ENCODE assay signal across 11 cellular contexts in the genomic region with DNA sequence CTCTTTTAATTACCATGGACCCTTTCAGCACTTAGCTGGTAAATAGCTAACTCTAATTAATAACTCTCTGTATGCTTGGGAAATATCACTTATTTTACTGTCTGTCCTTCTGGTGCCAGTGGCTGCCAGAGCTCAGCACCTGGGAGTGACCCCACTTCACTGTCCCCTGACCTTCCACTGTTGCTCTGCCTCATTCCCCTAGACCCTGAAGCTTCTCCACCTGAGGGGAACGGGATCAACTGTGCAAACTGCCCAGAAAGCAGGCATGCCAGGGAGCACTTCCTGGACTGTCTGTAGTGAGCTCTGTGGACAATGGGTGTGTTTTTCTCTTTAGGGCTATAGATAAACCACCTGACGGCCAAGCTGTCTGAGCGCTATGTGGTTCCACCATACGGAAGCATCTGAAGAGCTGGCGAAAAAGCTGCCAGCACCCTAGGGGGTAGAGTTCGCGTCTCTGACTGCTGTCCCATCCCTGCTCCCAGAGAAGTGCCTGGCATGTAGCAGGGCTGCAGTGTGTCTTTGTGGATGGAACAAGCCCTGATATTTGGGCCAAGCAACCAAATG.
A peak's percentile ranks its signal among the peaks of the same experiment; 100 is the strongest.
DNase-seq lines count a peak whose midpoint lies in the region; ATAC-seq and TF ChIP-seq lines count a peak whose summit lies in the region.
"Had no signal": no experiment of that assay in that cellular context is flagged by ENCODE, and none has a peak within 500 bp of the region (broad histone marks: within the 10 kb centered on the region; RNA-seq: fewer than 3 reads in every experiment).

No MANE protein-coding gene starts in this region.

- peak overlapping the region; percentile 16 for H2AFZ ChIP-seq in IMR-90 (replicated peaks; ENCODE audit: low read length, poor library complexity)

- TF ChIP-seq POLR2A in IMR-90 (IDR thresholded peaks at IDR 0.05; ENCODE audit: low read depth, low read length) (no peak), esophagus muscularis mucosa (IDR thresholded peaks at IDR 0.05; ENCODE audit: low read depth) (no peak)

- no peak overlapping the region for H2AK5ac ChIP-seq in IMR-90 (ENCODE audit: low read depth, low read length)

- DNase-seq in DMS153 (lab: John Stamatoyannopoulos, UW): peak; percentile 68
- no peak for DNase-seq in IMR-90
- DNase-seq in esophagus muscularis mucosa (ENCODE audit: extremely low spot score): peak; percentile 45
- no peak for DNase-seq in neural crest cell (ENCODE audit: low read depth, low spot score)
- no peak for DNase-seq in ureter (ENCODE audit: low spot score)
- no peak for DNase-seq in GM13977 (ENCODE audit: low spot score)
- DNase-seq: DND-41, GDM1, KBM-7 had no signal

- H3K79me1 ChIP-seq in IMR-90 (ENCODE audit: low read depth in 1 of 2, low read length in 2 of 2): no peaks in the 10 kb centered on the region

- no peak overlapping the region for H3K56ac ChIP-seq in IMR-90 (ENCODE audit: extremely low read depth, insufficient read depth, low read length)

- dilution Hi-C loops in IMR-90 (cut with HindIII; ENCODE audit: low sequenced_read_pairs, unreplicated experiment): no loop called here

- peaks cover 25% of the 10 kb centered on the region for H3K27me3 Mint-ChIP-seq in neural crest cell (ENCODE audit: low read depth)

- no peak overlapping the region for H3K9ac ChIP-seq in IMR-90 (ENCODE audit: low read depth, low read length)

- no peak overlapping the region for H2BK5ac ChIP-seq in IMR-90 (ENCODE audit: low read depth, low read length, poor library complexity, severe bottlenecking)

- no peak overlapping the region for H4K5ac ChIP-seq in IMR-90 (ENCODE audit: low read depth, low read length)

- 80% methylated on average over 2 of the region's 7 CpGs; no CpG with 5 or more reads in 1 of the 2 experiments for WGBS in IMR-90 (ENCODE audit: extremely low coverage in 2 of 2, insufficient read length in 1 of 2), 2 experiments
- WGBS in esophagus muscularis mucosa: 64% methylated on average over 1 of the region's 7 CpGs

- H3K4me2 ChIP-seq in IMR-90 (ENCODE audit: low read depth, low read length): no peak overlapping the region

- H3K9me3 ChIP-seq in IMR-90 (ENCODE audit: control insufficient read depth, insufficient read depth, low read length): no peaks in the 10 kb centered on the region
- H3K9me3 ChIP-seq in esophagus muscularis mucosa: no peaks in the 10 kb centered on the region

- H3K4me1 Mint-ChIP-seq in neural crest cell: peaks cover 4% of the 10 kb centered on the region

- TF ChIP-seq CTCF in IMR-90 (conservative IDR thresholded peaks at IDR 0.05; ENCODE audit: low read depth, low read length): no peak
- no peak for TF ChIP-seq CTCF in esophagus muscularis mucosa (IDR thresholded peaks at IDR 0.05)
- no peak for TF ChIP-seq CTCF in neural crest cell (conservative IDR thresholded peaks at IDR 0.05)
- TF ChIP-seq CTCF in GM13977 (IDR thresholded peaks at IDR 0.05; ENCODE audit: extremely low read depth, insufficient read depth, missing control alignments): no peak

- H3K4ac ChIP-seq in IMR-90 (ENCODE audit: low read depth, low read length): no peak overlapping the region

- TF ChIP-seq EP300 in esophagus muscularis mucosa (IDR thresholded peaks at IDR 0.05): no peak

- no peak overlapping the region for H2AK9ac ChIP-seq in IMR-90 (replicated peaks; ENCODE audit: low read depth, low read length, poor library complexity)

- ATAC-seq in IMR-90 (ENCODE audit: low read depth): no peak
- ATAC-seq in activated CD4-positive, CD25-positive, alpha-beta regulatory T cell treated with anti-CD3 and anti-CD28 coated beads, Interleukin-2, amount 50 U/mL, for 24 hours: no peak

- no peaks in the 10 kb centered on the region for H4K20me1 ChIP-seq in IMR-90 (ENCODE audit: insufficient read depth, low read length)

- intact Hi-C loops in IMR-90 (cut with micrococcal nuclease) (loop anchor here (1.0 to 10.0 kb wide), 5 partner anchors 284 to 914 kb away; a partner anchor contains a TSS), esophagus muscularis mucosa (cut with DNase I) (loop anchor here (5.0 kb wide), 3 partner anchors 372 to 647 kb away; no protein-coding TSS in a partner anchor)

- H3K27me3 ChIP-seq in IMR-90 (ENCODE audit: control insufficient read depth, insufficient read depth, low read length) (no peaks in the 10 kb centered on the region; the same call in 1 of the 2 replicates), esophagus muscularis mucosa (peaks cover 0 to 20% (median 0%) of the 10 kb centered on the region in 4 donors)

- H4K91ac ChIP-seq in IMR-90 (ENCODE audit: insufficient read depth, low read depth, low read length): no peak overlapping the region

- in situ Hi-C loops in IMR-90 (cut with MboI; ENCODE audit: low sequenced_read_pairs): loop anchor here (5.0 to 10.0 kb wide), 2 partner anchors 544 to 652 kb away; no protein-coding TSS in a partner anchor
- in situ Hi-C loops in GM13977 (cut with MboI; ENCODE audit: low pct_unique_long_range_greater_than_20kb, low sequenced_read_pairs, unreplicated experiment): no loop called here

- BruUV-seq in IMR-90 (replicated peaks; lab: Mats Ljungman, UMichigan): no TSS peak

- H3K14ac ChIP-seq in IMR-90 (replicated peaks; ENCODE audit: low read depth, low read length): no peak overlapping the region

- H3K9me1 ChIP-seq in IMR-90 (ENCODE audit: insufficient read depth, low read length): no peaks in the 10 kb centered on the region

- H3K4me1 ChIP-seq in IMR-90 (ENCODE audit: control insufficient read depth, insufficient read depth, low read length) (no peaks in the 10 kb centered on the region), esophagus muscularis mucosa (peaks cover 0 to 6% (median 6%) of the 10 kb centered on the region in 4 donors)

- H3K36me3 ChIP-seq in IMR-90 (ENCODE audit: control insufficient read depth, insufficient read depth, low read length) (no peaks in the 10 kb centered on the region), esophagus muscularis mucosa (no peaks in the 10 kb centered on the region)

- POLR2A ChIA-PET in IMR-90 (lab: Charles Lee; ENCODE audit: unreplicated experiment): no interaction called here

- H3K27ac Mint-ChIP-seq in neural crest cell (ENCODE audit: unreplicated experiment): peak overlapping the region; percentile 57

- no peak overlapping the region for H3K4me3 ChIP-seq in IMR-90 (ENCODE audit: insufficient read depth, low read depth, low read length)
- no peak overlapping the region for H3K4me3 ChIP-seq in esophagus muscularis mucosa

- H3K9me3 Mint-ChIP-seq in neural crest cell: no peaks in the 10 kb centered on the region

- TF ChIP-seq RAD21 in IMR-90 (IDR thresholded peaks at IDR 0.05; ENCODE audit: low read length): no peak

- no peak overlapping the region for H4K8ac ChIP-seq in IMR-90 (ENCODE audit: low read depth in 2 of 2, low read length in 2 of 2)

- no peak overlapping the region for H3K18ac ChIP-seq in IMR-90 (ENCODE audit: low read depth, low read length)

- no peak overlapping the region for H2BK15ac ChIP-seq in IMR-90 (ENCODE audit: low read depth, low read length)

- no peak overlapping the region for H3K4me3 Mint-ChIP-seq in neural crest cell

- no peak overlapping the region for H2BK120ac ChIP-seq in IMR-90 (ENCODE audit: low read depth, low read length)

- H3K36me3 Mint-ChIP-seq in neural crest cell (ENCODE audit: low read depth): peaks cover 2% of the 10 kb centered on the region

- no peak overlapping the region for H2BK20ac ChIP-seq in IMR-90 (ENCODE audit: low read depth, low read length)

- H3K23ac ChIP-seq in IMR-90 (ENCODE audit: low read depth, low read length): no peak overlapping the region

- H3K27ac ChIP-seq in IMR-90 (ENCODE audit: insufficient read depth, low read length) (no peak overlapping the region), esophagus muscularis mucosa (replicated peaks in 1 of 4) (no peak overlapping the region)
- H3K27ac ChIP-seq: HL-60 had no signal

- CTCF ChIA-PET in IMR-90 (lab: Yijun Ruan, JAX): interaction anchor here (0.7 to 2.8 kb wide), 4 partner anchors 9 to 650 kb away, joined by 3 to 56 read pairs (median 4); no protein-coding TSS in a partner anchor

TF ChIP-seq in IMR-90, 13 proteins besides CTCF, POLR2A, EP300 and RAD21:
- TF ChIP-seq CHD1 (IDR thresholded peaks at IDR 0.05; ENCODE audit: low read depth, low read length) (no peak), MAZ (IDR thresholded peaks at IDR 0.05; ENCODE audit: borderline replicate concordance, low read depth, low read length) (no peak), SMC3 (IDR thresholded peaks at IDR 0.05; ENCODE audit: low read depth, low read length) (no peak), FOS (IDR thresholded peaks at IDR 0.05; ENCODE audit: low read depth, low read length) (no peak), NFE2L2 (IDR thresholded peaks at IDR 0.05; ENCODE audit: low read depth, low read length) (no peak), BHLHE40 (IDR thresholded peaks at IDR 0.05; ENCODE audit: low read depth, low read length) (no peak), MXI1 (IDR thresholded peaks at IDR 0.05; ENCODE audit: borderline replicate concordance, low read depth, low read length) (no peak), RFX5 (IDR thresholded peaks at IDR 0.05; ENCODE audit: low read depth, low read length) (no peak)

Comparison
In these comparisons a context has a peak if more than half of its experiments do, and no peak if none do; other contexts are left out.
1. DNase-seq: peak in DMS153 (single experiment) and esophagus muscularis mucosa (single experiment); none in IMR-90 (single experiment), neural crest cell (single experiment), ureter (single experiment) and GM13977 (single experiment).